Comparison of ENCODE assay signal across 8 cellular contexts in the genomic region with DNA sequence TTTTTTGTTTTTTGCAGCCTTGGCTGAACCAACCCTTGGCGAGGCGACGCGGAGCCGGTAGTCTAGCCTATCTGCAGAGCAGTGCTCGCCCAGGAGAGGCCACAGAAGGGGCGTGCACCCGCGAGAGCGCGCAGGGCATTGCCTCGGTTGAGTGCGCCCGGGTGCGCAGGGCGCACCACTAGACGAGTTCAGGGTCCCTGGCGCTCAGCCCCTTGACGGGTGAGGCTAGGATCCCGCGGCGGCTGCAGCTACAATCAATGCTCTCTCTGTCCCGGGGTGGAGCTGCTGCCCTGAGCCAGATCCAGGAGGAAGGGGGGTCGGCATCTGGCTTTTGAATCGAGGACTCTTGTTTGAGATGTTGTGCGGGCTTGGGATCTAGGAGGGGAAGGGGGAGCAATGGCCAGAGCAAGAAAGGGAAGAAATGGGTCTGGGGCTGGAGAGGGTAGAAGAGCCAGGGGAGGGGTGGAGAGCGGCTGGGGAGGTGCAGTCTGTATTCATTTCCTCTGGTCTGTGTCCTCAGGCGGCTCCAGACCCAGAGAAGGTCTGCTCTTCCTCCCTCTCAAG. TPM values are rescaled to one million over a fixed set of nuclear protein-coding genes. Genes with fewer than 3 reads are reported as not detected.
DNase-seq lines count a peak whose midpoint lies in the region; ATAC-seq and TF ChIP-seq lines count a peak whose summit lies in the region.

No MANE protein-coding gene starts in this region.

- peaks cover 41 to 59% of the 10 kb centered on the region in 2 experiments for H3K4me1 ChIP-seq in trophoblast cell (ENCODE audit: control insufficient read depth in 1 of 2, insufficient read depth in 2 of 2, low read length in 2 of 2)

- H3K79me2 ChIP-seq in trophoblast cell (ENCODE audit: control insufficient read depth, insufficient read depth, low read length, poor library complexity), result no peaks in the 10 kb centered on the region

- H3K79me1 ChIP-seq in trophoblast cell (ENCODE audit: low read length), result peaks cover 23% of the 10 kb centered on the region

- H3K23ac ChIP-seq in trophoblast cell (ENCODE audit: low read length), result no peak overlapping the region

- WGBS in trophoblast cell (ENCODE audit: extremely low coverage, insufficient coverage, insufficient read length), result no CpG with 5 or more reads among the region's 28 CpGs

- peak; percentile 35 for DNase-seq in RPMI7951 (ENCODE audit: low read depth)
- peak; percentile 50 for DNase-seq in fibroblast of the aortic adventitia (ENCODE audit: low read depth)
- DNase-seq in trophoblast cell, result no peak
- DNase-seq in NCI-H2196 (lab: John Stamatoyannopoulos, UW; ENCODE audit: unreplicated experiment), result no peak
- no peak for DNase-seq in A172 (ENCODE audit: low spot score)
- DNase-seq in NCI-H2081 treated with DMSO at 0.1 percent for 48 hours (lab: John Stamatoyannopoulos, UW), result no peak

- peak overlapping the region; percentile 19 for H2AFZ ChIP-seq in trophoblast cell (ENCODE audit: insufficient read depth, low read length, poor library complexity)

- H2BK12ac ChIP-seq in trophoblast cell (ENCODE audit: low read length), result peak overlapping the region; percentile 33

- peaks cover 18 to 19% of the 10 kb centered on the region in 2 experiments for H3K36me3 ChIP-seq in trophoblast cell (ENCODE audit: control insufficient read depth in 1 of 2, insufficient read depth in 2 of 2, low read length in 2 of 2)

- H2AK5ac ChIP-seq in trophoblast cell (ENCODE audit: low read length), result no peak overlapping the region

- H3K9ac ChIP-seq in trophoblast cell (ENCODE audit: low read length), result no peak overlapping the region

- peak overlapping the region; percentile 7 for H3K27ac ChIP-seq in trophoblast cell (ENCODE audit: low read depth, low read length)

- H3K27me3 ChIP-seq in trophoblast cell (ENCODE audit: insufficient read depth, low read length), result no peaks in the 10 kb centered on the region

- H3K9me3 ChIP-seq in trophoblast cell (ENCODE audit: insufficient read depth, low read depth, low read length), result no peaks in the 10 kb centered on the region

- peak overlapping the region; percentile 57 for H4K91ac ChIP-seq in trophoblast cell (ENCODE audit: low read depth, low read length)

- H4K12ac ChIP-seq in trophoblast cell (ENCODE audit: low read depth, low read length), result no peak overlapping the region

- H2BK5ac ChIP-seq in trophoblast cell (ENCODE audit: low read depth, low read length, poor library complexity), result no peak overlapping the region

- H3K4me3 ChIP-seq in GM12875 (ENCODE audit: low read depth, low read length), result peak overlapping the region; percentile 35
- H3K4me3 ChIP-seq in fibroblast of the aortic adventitia (ENCODE audit: low read depth, low read length), result peak overlapping the region; percentile 82
- peak overlapping the region; percentile 62 for H3K4me3 ChIP-seq in trophoblast cell (ENCODE audit: low read depth, low read length)

- ATAC-seq in HG02852 (IDR thresholded peaks at IDR 0.05; ENCODE audit: unreplicated experiment), result no peak

- no peak for TF ChIP-seq CTCF in GM12875 (IDR thresholded peaks at IDR 0.05; ENCODE audit: borderline replicate concordance, insufficient read depth, low read depth, low read length)
- no peak for TF ChIP-seq CTCF in fibroblast of the aortic adventitia (IDR thresholded peaks at IDR 0.05; ENCODE audit: insufficient read depth, low read length)

- H3K4ac ChIP-seq in trophoblast cell (ENCODE audit: low read depth, low read length), result no peak overlapping the region

- H3K4me2 ChIP-seq in trophoblast cell (ENCODE audit: low read length), result peak overlapping the region; percentile 78

- H3K14ac ChIP-seq in trophoblast cell (ENCODE audit: low read length), result peak overlapping the region; percentile 33

- peak overlapping the region; percentile 42 for H3K18ac ChIP-seq in trophoblast cell (ENCODE audit: low read length)

- H2BK120ac ChIP-seq in trophoblast cell (ENCODE audit: insufficient read depth, low read length, poor library complexity), result peak overlapping the region; percentile 10

- no peak overlapping the region for H4K8ac ChIP-seq in trophoblast cell (ENCODE audit: low read depth, low read length)

RNA-seq across cellular contexts. Expression of a gene that starts 0.9 kb away (rescaled TPM):
- 949 and 1,053 TPM in 2 replicates for total RNA-seq in RPMI7951 (2014; rRNA removed; shearing (Covaris generic))
- 96.6 and 164 TPM in 2 replicates for total RNA-seq in fibroblast of the aortic adventitia (ENCODE audit: low replicate concordance)
- polyA plus RNA-seq in trophoblast cell (2013), result 84.4 and 93.9 TPM in 2 replicates
- 276 and 329 TPM in 2 replicates for total RNA-seq in A172 (2014; rRNA removed; shearing (Covaris generic))

RNA-seq across cellular contexts. Expression of a gene that starts 40.5 kb away (rescaled TPM):
- total RNA-seq in RPMI7951 (2014; rRNA removed; shearing (Covaris generic)), result 0.24 and 0.49 TPM in 2 replicates
- total RNA-seq in fibroblast of the aortic adventitia (ENCODE audit: low replicate concordance), result 0.36 TPM in 1 of 2 replicates, not detected in the other
- 3.2 and 3.3 TPM in 2 replicates for polyA plus RNA-seq in trophoblast cell (2013)
- total RNA-seq in A172 (2014; rRNA removed; shearing (Covaris generic)), result 0.17 TPM in 1 of 2 replicates, not detected in the other

Comparison
In these comparisons a context has a peak if more than half of its experiments do, and no peak if none do; other contexts are left out.
1. DNase-seq: peak in RPMI7951 (single experiment) and fibroblast of the aortic adventitia (single experiment); none in trophoblast cell (0 of 2), NCI-H2196 (single experiment), A172 (single experiment) and NCI-H2081 treated with DMSO at 0.1 percent for 48 hours (single experiment).
2. Peak in every context shown above with its lines, with median percentiles within 50 percentile points of each other: H3K4me3 ChIP-seq.